Comparison of ENCODE assay signal across 13 cellular contexts in the genomic region with DNA sequence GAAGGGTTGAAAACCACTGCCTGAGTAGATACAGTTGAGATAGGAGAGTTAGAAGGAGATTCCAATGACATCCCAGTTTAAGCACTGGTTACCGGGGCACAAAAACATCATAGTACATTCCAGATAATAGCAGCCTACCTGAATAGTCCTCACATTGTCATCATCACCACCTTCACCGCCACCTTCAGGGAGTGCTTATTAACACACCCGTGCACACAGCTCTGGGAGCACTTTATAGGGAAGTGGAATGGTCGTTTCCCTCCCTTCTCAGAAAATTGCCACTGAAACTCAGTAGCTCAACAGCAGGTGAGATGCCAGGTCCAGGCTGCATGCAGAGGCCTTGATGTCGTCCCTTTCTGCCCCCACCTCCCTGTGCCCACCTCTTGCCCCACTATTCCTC. TPM values are rescaled to one million over a fixed set of nuclear protein-coding genes. Genes with fewer than 3 reads are reported as not detected.
A peak's percentile ranks its signal among the peaks of the same experiment; 100 is the strongest.
DNase-seq lines count a peak whose midpoint lies in the region; ATAC-seq and TF ChIP-seq lines count a peak whose summit lies in the region.
"Had no signal": no experiment of that assay in that cellular context is flagged by ENCODE, and none has a peak within 500 bp of the region (broad histone marks: within the 10 kb centered on the region; RNA-seq: fewer than 3 reads in every experiment).

No MANE protein-coding gene starts in this region.

- TF ChIP-seq CTCF in GM13976 (IDR thresholded peaks at IDR 0.05; ENCODE audit: borderline replicate concordance, control extremely low read depth, extremely low read depth, insufficient read depth, missing control alignments): no peak
- no peak for TF ChIP-seq CTCF in heart left ventricle (IDR thresholded peaks at IDR 0.05)

- ATAC-seq in esophagus mucosa (peak; percentile 85), heart left ventricle (no peak), HG03520 (IDR thresholded peaks at IDR 0.05; ENCODE audit: unreplicated experiment) (no peak)
- ATAC-seq: lower lobe of right lung had no signal

- H3K4me3 ChIP-seq in Karpas-422 (ENCODE audit: low read length) (no peak overlapping the region), heart left ventricle (no peak overlapping the region)
- H3K4me3 ChIP-seq: BLaER1 treated with 17β-estradiol and CSF1 and Interleukin-3, amounts not matched to agents 10 nM and 100 nM; lower lobe of right lung had no signal

- H4K20me1 ChIP-seq in Karpas-422 (ENCODE audit: insufficient read depth, low read depth, low read length): no peaks in the 10 kb centered on the region
- H4K20me1 ChIP-seq: BLaER1 treated with 17β-estradiol and CSF1 and Interleukin-3, amounts not matched to agents 10 nM and 100 nM had no signal

- intact Hi-C loops in heart left ventricle (cut with DNase I): no loop called here

- H3K79me2 ChIP-seq in Karpas-422 (ENCODE audit: low read length): no peaks in the 10 kb centered on the region

- no peak for TF ChIP-seq POLR2A in heart left ventricle (IDR thresholded peaks at IDR 0.05)

- H3K9ac ChIP-seq in Karpas-422 (ENCODE audit: low read length): no peak overlapping the region
- H3K9ac ChIP-seq: BLaER1 treated with 17β-estradiol and CSF1 and Interleukin-3, amounts not matched to agents 10 nM and 100 nM had no signal

- H3K36me3 ChIP-seq in Karpas-422 (ENCODE audit: insufficient read depth, low read length) (no peaks in the 10 kb centered on the region), heart left ventricle (no peaks in the 10 kb centered on the region)
- H3K36me3 ChIP-seq: BLaER1 treated with 17β-estradiol and CSF1 and Interleukin-3, amounts not matched to agents 10 nM and 100 nM; lower lobe of right lung had no signal

- H3K4me2 ChIP-seq in Karpas-422 (ENCODE audit: low read depth, low read length, poor library complexity, severe bottlenecking): no peak overlapping the region
- H3K4me2 ChIP-seq: BLaER1 treated with 17β-estradiol and CSF1 and Interleukin-3, amounts not matched to agents 10 nM and 100 nM had no signal

- no peaks in the 10 kb centered on the region for H3K9me2 ChIP-seq in Karpas-422 (replicated peaks; ENCODE audit: insufficient read depth, low read length)

- H3K27me3 ChIP-seq in Karpas-422 (ENCODE audit: low read length) (no peaks in the 10 kb centered on the region), heart left ventricle (no peaks in the 10 kb centered on the region)
- H3K27me3 ChIP-seq: BLaER1 treated with 17β-estradiol and CSF1 and Interleukin-3, amounts not matched to agents 10 nM and 100 nM had no signal

- H3K27ac ChIP-seq in Karpas-422 (ENCODE audit: low read length) (no peak overlapping the region), heart left ventricle (no peak overlapping the region)
- H3K27ac ChIP-seq: BLaER1 treated with 17β-estradiol and CSF1 and Interleukin-3, amounts not matched to agents 10 nM and 100 nM; lower lobe of right lung had no signal

- in situ Hi-C loops in GM13976 (cut with MboI; ENCODE audit: low sequenced_read_pairs, unreplicated experiment): no loop called here

- DNase-seq in DMS53 (lab: John Stamatoyannopoulos, UW): peak; percentile 79
- DNase-seq in GM13976 (ENCODE audit: low spot score): peak; percentile 6
- DNase-seq in Karpas-422: peak; percentile 66
- no peak for DNase-seq in heart left ventricle
- no peak for DNase-seq in NCI-H187 treated with DMSO at 0.1 percent for 48 hours (lab: John Stamatoyannopoulos, UW)
- DNase-seq in stimulated activated CD4-positive, alpha-beta T cell treated with anti-CD3 and anti-CD28 coated beads, Interleukin-2, amount 100 ng/mL, for 24 hours: no peak
- DNase-seq: activated naive CD8-positive, alpha-beta T cell treated with anti-CD3 and anti-CD28 coated beads, Interleukin-2, amount 10 ng/mL, durations not matched to agents 7 days and 5 days; head of caudate nucleus; lower lobe of right lung had no signal

- H2AFZ ChIP-seq in Karpas-422 (ENCODE audit: low read length): no peak overlapping the region

- WGBS in heart left ventricle, 4 donors: 52 to 63% (median 62%) methylated on average over 5 of the region's 5 CpGs

- no peaks in the 10 kb centered on the region for H3K9me3 ChIP-seq in Karpas-422 (ENCODE audit: low read length)
- no peaks in the 10 kb centered on the region for H3K9me3 ChIP-seq in heart left ventricle
- H3K9me3 ChIP-seq: BLaER1 treated with 17β-estradiol and CSF1 and Interleukin-3, amounts not matched to agents 10 nM and 100 nM; lower lobe of right lung had no signal

- H3K4me1 ChIP-seq in Karpas-422 (ENCODE audit: low read length) (no peaks in the 10 kb centered on the region), heart left ventricle (peaks cover 0 to 2% (median 0%) of the 10 kb centered on the region in 12 donors)
- H3K4me1 ChIP-seq: lower lobe of right lung had no signal

RNA-seq across cellular contexts. Expression of gene SERPINB7, which starts 8.2 kb away (rescaled TPM):
- total RNA-seq in Karpas-422 (2014; rRNA removed; shearing (Covaris generic); ENCODE audit: low replicate concordance): 2.8 TPM in 1 of 2 replicates, not detected in the other
- total RNA-seq in esophagus mucosa (1.4 TPM), heart left ventricle (1 to 10 TPM in 1 of 9 donors, not detected in 8; 1.4 TPM)
- not detected for polyA plus RNA-seq in heart left ventricle
- total RNA-seq: activated naive CD8-positive, alpha-beta T cell treated with anti-CD3 and anti-CD28 coated beads, Interleukin-2, amount 10 ng/mL, durations not matched to agents 7 days and 5 days; lower lobe of right lung; neural crest cell had no signal

Comparison
In these comparisons a context has a peak if more than half of its experiments do, and no peak if none do; other contexts are left out.
1. DNase-seq: peak in DMS53 (single experiment), GM13976 (single experiment) and Karpas-422 (single experiment); none in heart left ventricle (0 of 5), NCI-H187 treated with DMSO at 0.1 percent for 48 hours (single experiment) and stimulated activated CD4-positive, alpha-beta T cell treated with anti-CD3 and anti-CD28 coated beads, Interleukin-2, amount 100 ng/mL, for 24 hours (0 of 2).